ENCODE assay signal across 8 cellular contexts in genomic region chr1:46300673-46301405, GRCh38.
DNase-seq lines count a peak whose midpoint lies in the region; ATAC-seq and TF ChIP-seq lines count a peak whose summit lies in the region.

No MANE protein-coding gene starts in this region.

- H3K27me3 ChIP-seq in SU-DHL-6 (ENCODE audit: low read length) (no peaks in the 10 kb centered on the region), rectal smooth muscle tissue (ENCODE audit: control insufficient read depth, insufficient read depth, low read length) (no peaks in the 10 kb centered on the region)

- H3K4me3 ChIP-seq in GM08714 (ENCODE audit: low read length), result peak overlapping the region; percentile 79
- H3K4me3 ChIP-seq in SU-DHL-6 (ENCODE audit: insufficient read depth, low read length, poor library complexity, severe bottlenecking), result no peak overlapping the region
- peak overlapping the region; percentile 97 for H3K4me3 ChIP-seq in fibroblast of pulmonary artery (replicated peaks; ENCODE audit: low read depth, low read length)
- peak overlapping the region; percentile 81 for H3K4me3 ChIP-seq in rectal smooth muscle tissue (ENCODE audit: low read length)

- no peaks in the 10 kb centered on the region for H3K9me3 ChIP-seq in SU-DHL-6 (ENCODE audit: insufficient read depth, low read length)

- H3F3A ChIP-seq in SU-DHL-6 (ENCODE audit: insufficient read depth), result peaks cover 11% of the 10 kb centered on the region; the same call in 1 of the 2 replicates

- no peaks in the 10 kb centered on the region for H3K9me2 ChIP-seq in SU-DHL-6 (replicated peaks; ENCODE audit: insufficient read depth, low read length)

- peaks cover 5% of the 10 kb centered on the region; the same call in 1 of the 2 replicates for H3K36me3 ChIP-seq in SU-DHL-6 (ENCODE audit: low read length)
- peaks cover 3% of the 10 kb centered on the region for H3K36me3 ChIP-seq in rectal smooth muscle tissue (ENCODE audit: control insufficient read depth, insufficient read depth, low read length)

- H3K79me2 ChIP-seq in SU-DHL-6 (ENCODE audit: insufficient read depth, low read length), result peaks cover 55% of the 10 kb centered on the region

- H4K20me1 ChIP-seq in SU-DHL-6 (ENCODE audit: low read depth, low read length), result peaks cover under 1% of the 10 kb centered on the region; the same call in 1 of the 2 replicates

- H3K27ac ChIP-seq in SU-DHL-6 (ENCODE audit: low read depth, low read length) (no peak overlapping the region), rectal smooth muscle tissue (ENCODE audit: low read depth, low read length) (peak overlapping the region; percentile 98)

- ATAC-seq in GM21786 (IDR thresholded peaks at IDR 0.05; ENCODE audit: unreplicated experiment), result no peak

- H3K9ac ChIP-seq in SU-DHL-6 (ENCODE audit: low read length) (peak overlapping the region; percentile 97), rectal smooth muscle tissue (ENCODE audit: low read length) (peak overlapping the region; percentile 99)

- TF ChIP-seq CTCF in SU-DHL-6 (IDR thresholded peaks at IDR 0.05; ENCODE audit: insufficient read depth, low read length, poor library complexity, severe bottlenecking), result no peak
- no peak for TF ChIP-seq CTCF in fibroblast of pulmonary artery (IDR thresholded peaks at IDR 0.05; ENCODE audit: low read length, missing control alignments)

- peak; percentile 55 for DNase-seq in fibroblast of pulmonary artery (ENCODE audit: low read depth)
- DNase-seq in 8988T, result no peak
- no peak for DNase-seq in NCI-H1092 treated with DMSO at 0.1 percent for 48 hours (lab: John Stamatoyannopoulos, UW)
- no peak for DNase-seq in NCI-H82 treated with DMSO at 0.1 percent for 48 hours (lab: John Stamatoyannopoulos, UW; ENCODE audit: unreplicated experiment)

- H2AFZ ChIP-seq in SU-DHL-6 (ENCODE audit: low read depth, low read length, severe bottlenecking), result no peak overlapping the region

- H3K4me1 ChIP-seq in rectal smooth muscle tissue (ENCODE audit: control insufficient read depth, insufficient read depth, low read length), result peaks cover 17% of the 10 kb centered on the region

- H3K4me2 ChIP-seq in SU-DHL-6 (ENCODE audit: low read depth, low read length, poor library complexity, severe bottlenecking), result peak overlapping the region; percentile 99
